1 cellular context compared by ENCODE assay signal in the genomic region with DNA sequence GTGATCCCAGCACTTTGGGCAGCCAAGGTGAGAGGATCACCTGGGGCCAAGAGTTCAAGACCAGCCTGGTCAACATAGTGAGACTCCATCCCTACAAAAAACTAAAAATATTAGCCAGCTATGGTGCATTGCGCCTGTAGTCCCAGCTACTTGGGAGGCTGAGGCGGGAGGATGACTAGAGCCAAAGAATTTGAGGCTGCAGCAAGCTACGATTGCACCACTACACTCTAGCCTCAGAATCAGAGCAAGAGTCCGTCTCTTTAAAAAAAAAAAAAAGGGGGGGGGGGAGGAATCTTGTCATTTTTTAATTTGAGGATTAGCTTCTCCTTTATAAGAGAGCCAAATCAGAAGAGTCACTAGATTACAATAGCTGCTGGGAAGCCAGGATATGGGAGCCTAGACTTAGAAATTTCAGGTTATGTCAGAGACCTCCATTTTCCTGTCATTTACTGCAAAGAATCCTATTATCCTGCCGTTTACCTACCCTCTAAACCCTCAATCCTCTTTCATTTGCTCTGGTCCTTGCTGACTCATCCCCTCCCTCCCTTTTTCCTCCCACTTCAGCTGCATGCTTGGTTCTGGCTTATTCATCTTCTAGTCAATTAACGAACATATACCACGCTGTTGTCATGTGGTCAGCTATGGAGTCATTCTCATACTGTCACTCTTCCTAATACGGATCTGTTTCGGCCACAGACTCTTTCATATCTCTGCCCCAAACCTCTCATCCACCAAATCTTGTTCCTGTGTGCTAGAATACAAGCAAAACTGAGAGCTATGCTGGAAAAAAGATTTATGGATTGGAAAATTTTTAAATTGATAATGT.
TF ChIP-seq lines count a peak whose summit lies in the region.

No MANE protein-coding gene starts in this region.

TF ChIP-seq in K562, 482 proteins besides CTCF, POLR2A, EP300 and RAD21 (continued from another document and continues in another):
- TF ChIP-seq MBD1 (CRISPR knock-in tag; IDR thresholded peaks at IDR 0.05): no peak
- TF ChIP-seq ATF1 (CRISPR knock-in tag; IDR thresholded peaks at IDR 0.05): no peak
- peak; percentile 65 for TF ChIP-seq ATF1 (tag; IDR thresholded peaks at IDR 0.05)
- TF ChIP-seq SIRT6 (IDR thresholded peaks at IDR 0.05; ENCODE audit: low read depth, low read length): no peak
- TF ChIP-seq ZBTB43 (CRISPR knock-in tag; IDR thresholded peaks at IDR 0.05): no peak
- no peak for TF ChIP-seq ZNF212 (CRISPR knock-in tag; IDR thresholded peaks at IDR 0.05)
- no peak for TF ChIP-seq SAFB2 (IDR thresholded peaks at IDR 0.05; ENCODE audit: borderline replicate concordance, low read depth, low read length, severe bottlenecking)
- no peak for TF ChIP-seq RERE (CRISPR knock-in tag; IDR thresholded peaks at IDR 0.05; ENCODE audit: borderline replicate concordance)
- peak; percentile 26; the same call in 1 of the 2 replicates for TF ChIP-seq NCOR1 (IDR thresholded peaks at IDR 0.05)
- no peak for TF ChIP-seq KLF16 (IDR thresholded peaks at IDR 0.05)
- no peak for TF ChIP-seq ARID2 (IDR thresholded peaks at IDR 0.05)
- no peak for TF ChIP-seq SPI1 (IDR thresholded peaks at IDR 0.05; ENCODE audit: borderline replicate concordance, low read depth, low read length)
- no peak for TF ChIP-seq ZNF764 (CRISPR knock-in tag; IDR thresholded peaks at IDR 0.05; ENCODE audit: low read depth)
- no peak for TF ChIP-seq ZNF444 (CRISPR knock-in tag; IDR thresholded peaks at IDR 0.05)
- no peak for TF ChIP-seq CCAR2 (IDR thresholded peaks at IDR 0.05; ENCODE audit: low read depth, low read length)
- peak; percentile 55; the same call in 1 of the 2 replicates for TF ChIP-seq ZBTB2 (IDR thresholded peaks at IDR 0.05)
- no peak for TF ChIP-seq CBX5 (IDR thresholded peaks at IDR 0.05; ENCODE audit: borderline replicate concordance, low read depth)
- no peak for TF ChIP-seq PCBP2 (IDR thresholded peaks at IDR 0.05; ENCODE audit: low read depth, low read length, poor library complexity, severe bottlenecking)
- no peak for TF ChIP-seq ZNF695 (CRISPR knock-in tag; IDR thresholded peaks at IDR 0.05)
- no peak for TF ChIP-seq PHB (CRISPR knock-in tag; IDR thresholded peaks at IDR 0.05)
- TF ChIP-seq BCOR (IDR thresholded peaks at IDR 0.05): no peak
- TF ChIP-seq HEY1 (CRISPR knock-in tag; IDR thresholded peaks at IDR 0.05; ENCODE audit: borderline replicate concordance): no peak
- TF ChIP-seq TSHZ1 (CRISPR knock-in tag; IDR thresholded peaks at IDR 0.05): no peak
- TF ChIP-seq ZNF197 (CRISPR knock-in tag; IDR thresholded peaks at IDR 0.05; ENCODE audit: low read depth): no peak; the same call in 1 of the 2 replicates
- peak; percentile 76 for TF ChIP-seq ZEB2 (IDR thresholded peaks at IDR 0.05)
- no peak for TF ChIP-seq PTRF (tag; IDR thresholded peaks at IDR 0.05)
- TF ChIP-seq THRB (CRISPR knock-in tag; conservative IDR thresholded peaks at IDR 0.05): no peak
- no peak; the same call in 1 of the 2 replicates for TF ChIP-seq CC2D1A (IDR thresholded peaks at IDR 0.05)
- TF ChIP-seq, protein P1, sequence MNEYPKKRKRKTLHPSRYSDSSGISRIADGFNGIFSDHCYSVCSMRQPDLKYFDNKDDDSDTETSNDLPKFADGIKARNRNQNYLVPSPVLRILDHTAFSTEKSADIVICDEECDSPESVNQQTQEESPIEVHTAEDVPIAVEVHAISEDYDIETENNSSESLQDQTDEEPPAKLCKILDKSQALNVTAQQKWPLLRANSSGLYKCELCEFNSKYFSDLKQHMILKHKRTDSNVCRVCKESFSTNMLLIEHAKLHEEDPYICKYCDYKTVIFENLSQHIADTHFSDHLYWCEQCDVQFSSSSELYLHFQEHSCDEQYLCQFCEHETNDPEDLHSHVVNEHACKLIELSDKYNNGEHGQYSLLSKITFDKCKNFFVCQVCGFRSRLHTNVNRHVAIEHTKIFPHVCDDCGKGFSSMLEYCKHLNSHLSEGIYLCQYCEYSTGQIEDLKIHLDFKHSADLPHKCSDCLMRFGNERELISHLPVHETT (CRISPR knock-in tag; conservative IDR thresholded peaks at IDR 0.05 in 1 of 2, IDR thresholded peaks at IDR 0.05 in 1 of 2): peak in 1 of 2 experiments; percentile 70; a peak in 2 of 4 replicates
- no peak for TF ChIP-seq KAT2B (IDR thresholded peaks at IDR 0.05; ENCODE audit: low read depth, low read length)
- TF ChIP-seq ATF6 (CRISPR knock-in tag; IDR thresholded peaks at IDR 0.05): no peak
- peak; percentile 93 for TF ChIP-seq MAFF (IDR thresholded peaks at IDR 0.05; ENCODE audit: low read length)
- TF ChIP-seq ZNF253 (CRISPR knock-in tag; conservative IDR thresholded peaks at IDR 0.05): no peak
- TF ChIP-seq POLR2H (tag; IDR thresholded peaks at IDR 0.05; ENCODE audit: low read depth): peak; percentile 75
- no peak for TF ChIP-seq ZBTB12 (CRISPR knock-in tag; IDR thresholded peaks at IDR 0.05)
